19 cellular contexts compared by ENCODE assay signal in the genomic region with DNA sequence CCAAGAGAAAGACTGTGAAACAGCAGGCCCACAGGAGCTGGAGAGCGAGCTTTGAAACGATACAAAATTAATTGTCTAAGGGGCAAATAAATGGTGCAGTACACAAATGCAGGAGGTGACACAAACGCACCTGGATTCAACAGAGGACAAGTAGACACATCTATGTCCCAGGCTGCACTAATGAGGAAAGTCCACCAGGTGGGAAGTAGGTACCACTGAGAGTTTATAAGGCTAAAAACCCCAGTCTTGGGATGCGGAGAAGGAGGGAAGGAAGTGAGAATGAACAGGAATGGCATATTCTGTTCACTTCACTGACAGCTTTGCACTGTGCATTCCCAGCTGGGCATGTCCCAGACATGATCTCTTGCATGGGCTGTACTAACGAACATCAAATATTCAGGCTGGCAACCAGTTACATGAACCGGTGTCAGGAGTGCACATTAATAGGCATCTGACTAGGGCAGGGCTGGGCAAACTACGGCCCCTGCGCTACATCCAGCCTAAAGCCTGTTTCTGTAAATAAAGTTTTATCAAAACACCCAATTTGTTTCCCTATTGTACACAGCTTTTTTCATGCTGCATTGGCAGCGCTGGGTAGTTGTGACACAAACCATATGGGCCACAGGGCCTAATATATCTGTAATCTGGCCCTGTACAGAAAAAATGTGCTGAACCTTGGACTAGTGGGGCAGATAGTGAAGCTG.
A peak's percentile ranks its signal among the peaks of the same experiment; 100 is the strongest.
DNase-seq lines count a peak whose midpoint lies in the region; ATAC-seq, FAIRE-seq and TF ChIP-seq lines count a peak whose summit lies in the region.
"Had no signal": no experiment of that assay in that cellular context is flagged by ENCODE, and none has a peak within 500 bp of the region (broad histone marks: within the 10 kb centered on the region; RNA-seq: fewer than 3 reads in every experiment).

No MANE protein-coding gene starts in this region.

- H4K20me1 ChIP-seq in GM12878 (ENCODE audit: control insufficient read depth, insufficient read depth), result no peaks in the 10 kb centered on the region

- no peak for TF ChIP-seq EP300 in GM12878 (IDR thresholded peaks at IDR 0.05; ENCODE audit: borderline replicate concordance in 1 of 2, control insufficient read depth in 1 of 2, low read depth in 2 of 2, low read length in 2 of 2)

- H3K4me2 ChIP-seq in GM12878 (ENCODE audit: control insufficient read depth, insufficient read depth), result no peak overlapping the region

- WGBS in GM12878 (ENCODE audit: insufficient coverage, insufficient replicate concordance, low lambda C conversion rate, missing lambda C conversion rate), result 61% methylated on average over 9 of the region's 9 CpGs
- 81 to 83% (median 82%) methylated on average over 9 of the region's 9 CpGs for WGBS in small intestine, 3 donors

- ATAC-seq in GM12878, result no peak
- ATAC-seq in HG02938 (IDR thresholded peaks at IDR 0.05; ENCODE audit: unreplicated experiment), result no peak
- ATAC-seq: naive thymus-derived CD8-positive, alpha-beta T cell had no signal

- H2AFZ ChIP-seq in GM12878 (ENCODE audit: control insufficient read depth, low read depth, low read length), result no peak overlapping the region

- FAIRE-seq in GM12878 (lab: Jason Lieb, UNC) (no peak), small intestine (lab: Jason Lieb, UNC) (no peak)
- FAIRE-seq: GM18507 had no signal

- H3K4me3 Mint-ChIP-seq in HFFc6, result peak overlapping the region; percentile 58
- H3K4me3 Mint-ChIP-seq: activated CD4-positive, alpha-beta memory T cell treated with anti-CD3 and anti-CD28 coated beads for 36 hours; CD4-positive, alpha-beta memory T cell; naive thymus-derived CD8-positive, alpha-beta T cell had no signal

- RAD21 ChIA-PET in GM12878 (lab: Charles Lee; ENCODE audit: unreplicated experiment), result no interaction called here

- SMC1A ChIA-PET in GM12878 (lab: Charles Lee; ENCODE audit: uncharacterized antibody, unreplicated experiment), result no interaction called here

- H3K9me3 ChIP-seq in GM12878 (replicated peaks; ENCODE audit: control insufficient read depth, insufficient read depth, low read length) (no peaks in the 10 kb centered on the region; the same call in 2 of the 3 replicates), small intestine (ENCODE audit: control insufficient read depth, low read depth) (no peaks in the 10 kb centered on the region)
- H3K9me3 ChIP-seq: ascending aorta had no signal

- H3K36me3 Mint-ChIP-seq in HFFc6 (ENCODE audit: low read depth), result peaks cover 19% of the 10 kb centered on the region
- H3K36me3 Mint-ChIP-seq: activated CD4-positive, alpha-beta memory T cell treated with anti-CD3 and anti-CD28 coated beads for 36 hours; CD4-positive, alpha-beta memory T cell; naive thymus-derived CD8-positive, alpha-beta T cell had no signal

- BruUV-seq in GM12878 (replicated peaks; lab: Mats Ljungman, UMichigan), result no TSS peak

- no peaks in the 10 kb centered on the region for H3K36me3 ChIP-seq in GM12878 (ENCODE audit: control insufficient read depth in 2 of 2, insufficient read depth in 2 of 2, low read length in 1 of 2)
- no peaks in the 10 kb centered on the region for H3K36me3 ChIP-seq in small intestine (ENCODE audit: control insufficient read depth in 2 of 2, insufficient read depth in 2 of 2, low read length in 2 of 2)
- H3K36me3 ChIP-seq: ascending aorta, sigmoid colon had no signal

- TF ChIP-seq RAD21 in GM12878 (IDR thresholded peaks at IDR 0.05; ENCODE audit: insufficient read depth, low read depth, low read length), result no peak

- H3K4me1 ChIP-seq in GM12878 (ENCODE audit: control insufficient read depth, insufficient read depth, low read length), result no peaks in the 10 kb centered on the region
- peaks cover 4 to 10% of the 10 kb centered on the region in 2 donors for H3K4me1 ChIP-seq in small intestine (ENCODE audit: control insufficient read depth in 2 of 2, insufficient read depth in 1 of 2, low read depth in 1 of 2, low read length in 1 of 2)
- H3K4me1 ChIP-seq: ascending aorta, sigmoid colon had no signal

- no peaks in the 10 kb centered on the region for H3K9me3 Mint-ChIP-seq in HFFc6
- H3K9me3 Mint-ChIP-seq: activated CD4-positive, alpha-beta memory T cell treated with anti-CD3 and anti-CD28 coated beads for 36 hours; activated T-helper 2 cell treated with anti-CD3 and anti-CD28 coated beads, Interferon-gamma antibody, Interleukin-2, Interleukin-4, amounts not matched to agents 10 μg/mL and 5 μg/mL and 100 μg/mL, durations not matched to agents 14 hours and 24 hours and 36 hours had no signal

- H3K4me3 ChIP-seq in GM12878, result no peak overlapping the region
- no peak overlapping the region for H3K4me3 ChIP-seq in fibroblast of villous mesenchyme (ENCODE audit: low read depth, low read length)
- H3K4me3 ChIP-seq in small intestine (ENCODE audit: low read depth in 1 of 2, low read length in 2 of 2), result no peak overlapping the region
- H3K4me3 ChIP-seq: ascending aorta, sigmoid colon had no signal

- H3K4me1 Mint-ChIP-seq in HFFc6 (ENCODE audit: low read depth), result peaks cover 83% of the 10 kb centered on the region
- H3K4me1 Mint-ChIP-seq: CD4-positive, alpha-beta memory T cell; naive thymus-derived CD8-positive, alpha-beta T cell had no signal

- H3K27me3 ChIP-seq in GM12878 (replicated peaks in 1 of 2; ENCODE audit: control insufficient read depth in 2 of 2, insufficient read depth in 2 of 2, low read length in 1 of 2), result peaks cover 0 to 4% of the 10 kb centered on the region in 2 experiments; a peak in 3 of 4 replicates
- H3K27me3 ChIP-seq in small intestine (ENCODE audit: control insufficient read depth in 2 of 2, insufficient read depth in 2 of 2, low read length in 2 of 2), result no peaks in the 10 kb centered on the region
- H3K27me3 ChIP-seq: ascending aorta, sigmoid colon had no signal

- CTCF ChIA-PET in GM12878 (lab: Yijun Ruan, JAX), result no interaction called here

- no peak for TF ChIP-seq POLR2A in GM12878 (IDR thresholded peaks at IDR 0.05; ENCODE audit: low read depth, low read length)

- in situ Hi-C loops in GM12878 (cut with MboI), result no loop called here

- no peak overlapping the region for H3K9ac ChIP-seq in GM12878 (ENCODE audit: control insufficient read depth, insufficient read depth, low read length)

- peak overlapping the region; percentile 89 for H3K27ac Mint-ChIP-seq in HFFc6
- H3K27ac Mint-ChIP-seq: activated CD4-positive, alpha-beta memory T cell treated with anti-CD3 and anti-CD28 coated beads for 36 hours; activated T-helper 2 cell treated with anti-CD3 and anti-CD28 coated beads, Interferon-gamma antibody, Interleukin-2, Interleukin-4, amounts not matched to agents 10 μg/mL and 5 μg/mL and 100 μg/mL, durations not matched to agents 14 hours and 24 hours and 36 hours; CD4-positive, alpha-beta memory T cell; naive thymus-derived CD8-positive, alpha-beta T cell had no signal

- no peaks in the 10 kb centered on the region; the same call in 1 of the 2 replicates for H3K27me3 Mint-ChIP-seq in HFFc6 (ENCODE audit: insufficient read depth)

- DNase-seq in HFFc6 (no peak), GM12878 (ENCODE audit: low read depth, low spot score) (no peak), fibroblast of villous mesenchyme (ENCODE audit: low read depth) (peak; percentile 67), small intestine (peak; percentile 36), RPMI8226 (no peak), NCI-H69 (lab: John Stamatoyannopoulos, UW) (no peak)
- DNase-seq: activated CD4-positive, alpha-beta memory T cell treated with anti-CD3 and anti-CD28 coated beads for 36 hours; CD4-positive, alpha-beta memory T cell; naive thymus-derived CD8-positive, alpha-beta T cell; NCI-H2029 treated with DMSO at 0.1 percent for 48 hours; NCI-H748 treated with DMSO at 0.1 percent for 48 hours; sigmoid colon; stimulated activated naive CD4-positive, alpha-beta T cell treated with Interleukin-2 at 50 U/mL for 16 hours; T-helper 9 cell had no signal

- H3K79me2 ChIP-seq in GM12878 (ENCODE audit: control insufficient read depth, insufficient read depth, low read length), result no peaks in the 10 kb centered on the region

- POLR2A ChIA-PET in GM12878 (lab: Charles Lee), result interaction anchor here (0.5 kb wide), 1 partner anchor 169 kb away, joined by 5 read pairs; no protein-coding TSS in a partner anchor

- TF ChIP-seq CTCF in HFFc6 (IDR thresholded peaks at IDR 0.05) (peak; percentile 40; the same call in 1 of the 2 replicates), GM12878 (IDR thresholded peaks at IDR 0.05 in 2 of 3, conservative IDR thresholded peaks at IDR 0.05 in 1 of 3; ENCODE audit: control insufficient read depth in 2 of 3, extremely low read depth in 1 of 3, insufficient read depth in 1 of 3, low read depth in 3 of 3, low read length in 3 of 3) (no peak), fibroblast of villous mesenchyme (IDR thresholded peaks at IDR 0.05; ENCODE audit: insufficient read depth, low read depth, low read length) (peak; percentile 21)

- intact Hi-C loops in GM12878 (cut with micrococcal nuclease; ENCODE audit: unreplicated experiment), result no loop called here

- no peak overlapping the region for H3K27ac ChIP-seq in GM12878 (ENCODE audit: control insufficient read depth, insufficient read depth)
- H3K27ac ChIP-seq in small intestine (ENCODE audit: low read depth in 1 of 2, low read length in 1 of 2), result no peak overlapping the region
- H3K27ac ChIP-seq: ascending aorta, HL-60, sigmoid colon had no signal

TF ChIP-seq in GM12878, 131 proteins besides CTCF, POLR2A, EP300 and RAD21 (continues in another document):
- TF ChIP-seq NRF1 (conservative IDR thresholded peaks at IDR 0.05; ENCODE audit: low read depth, low read length), result no peak

Comparison
In these comparisons a context has a peak if more than half of its experiments do, and no peak if none do; other contexts are left out.
1. DNase-seq: peak in fibroblast of villous mesenchyme (single experiment) and small intestine (single experiment); none in HFFc6 (single experiment), GM12878 (single experiment), RPMI8226 (single experiment) and NCI-H69 (single experiment).
2. CTCF ChIP-seq: peak in HFFc6 (single experiment) and fibroblast of villous mesenchyme (single experiment); none in GM12878 (0 of 3).